Comparison of ENCODE assay signal across 10 cellular contexts in genomic region chr17:43952724-43953666, GRCh38. TPM values are rescaled to one million over a fixed set of nuclear protein-coding genes. Genes with fewer than 3 reads are reported as not detected.
A peak's percentile ranks its signal among the peaks of the same experiment; 100 is the strongest.
DNase-seq lines count a peak whose midpoint lies in the region; ATAC-seq, FAIRE-seq and TF ChIP-seq lines count a peak whose summit lies in the region.
"Had no signal": no experiment of that assay in that cellular context is flagged by ENCODE, and none has a peak within 500 bp of the region (broad histone marks: within the 10 kb centered on the region; RNA-seq: fewer than 3 reads in every experiment).

No MANE protein-coding gene starts in this region.

- H3K9ac ChIP-seq in GM23248 (no peak overlapping the region), K562 (ENCODE audit: insufficient read depth in 1 of 2, low read depth in 2 of 2, low read length in 2 of 2) (peak overlapping the region in 1 of 2 experiments; percentile 87; a peak in 2 of 4 replicates), kidney (ENCODE audit: low read length in 2 of 2) (no peak overlapping the region)

- H3K27me3 ChIP-seq in ACC112 (ENCODE audit: insufficient read depth, low read length) (peaks cover 43% of the 10 kb centered on the region), GM23248 (replicated peaks; ENCODE audit: insufficient read depth) (peaks cover 40% of the 10 kb centered on the region), K562 (ENCODE audit: control insufficient read depth in 2 of 2, insufficient read depth in 2 of 2, low read length in 2 of 2) (peaks cover 33 to 68% of the 10 kb centered on the region in 2 experiments; a peak in 4 of 5 replicates), osteoblast (ENCODE audit: insufficient read depth, low read length) (peaks cover 52% of the 10 kb centered on the region)

- H3K4me2 ChIP-seq in GM23248 (ENCODE audit: unreplicated experiment) (peak overlapping the region; percentile 14), K562 (ENCODE audit: insufficient read depth, low read length) (peak overlapping the region; percentile 55), osteoblast (ENCODE audit: insufficient read depth, low read length) (no peak overlapping the region)

- no peak for FAIRE-seq in K562 (lab: Jason Lieb, UNC)
- FAIRE-seq in kidney (lab: Jason Lieb, UNC), result no peak

- H4K20me1 ChIP-seq in GM23248 (ENCODE audit: insufficient read depth), result no peaks in the 10 kb centered on the region
- H4K20me1 ChIP-seq in K562 (replicated peaks; ENCODE audit: control insufficient read depth, insufficient read depth, low read length), result no peaks in the 10 kb centered on the region; the same call in none of the 2 replicates
- no peaks in the 10 kb centered on the region for H4K20me1 ChIP-seq in osteoblast (ENCODE audit: insufficient read depth, low read length)

- intact Hi-C loops in K562 (cut with micrococcal nuclease) (no loop called here), kidney (cut with DNase I) (no loop called here)

- TF ChIP-seq CTCF in K562 (IDR thresholded peaks at IDR 0.05 in 2 of 3, conservative IDR thresholded peaks at IDR 0.05 in 1 of 3; ENCODE audit: insufficient read depth in 2 of 3, low read depth in 1 of 3, low read length in 3 of 3) (no peak), kidney (IDR thresholded peaks at IDR 0.05; ENCODE audit: borderline replicate concordance, extremely low read depth, insufficient read depth) (no peak), osteoblast (IDR thresholded peaks at IDR 0.05; ENCODE audit: extremely low read depth, low read depth, low read length) (no peak)

- peak overlapping the region; percentile 15; the same call in 1 of the 2 replicates for H3K4me3 ChIP-seq in ACC112 (ENCODE audit: low read depth, low read length)
- H3K4me3 ChIP-seq in GM23248, result 0 out of 2 replicates have a peak overlapping the region, but pooled peaks have one; percentile 7
- no peak overlapping the region for H3K4me3 ChIP-seq in K562
- no peak overlapping the region for H3K4me3 ChIP-seq in kidney (ENCODE audit: low read length in 2 of 2)
- H3K4me3 ChIP-seq in osteoblast (ENCODE audit: insufficient read depth, low read length), result no peak overlapping the region

- peak; percentile 79 for ATAC-seq in K562
- no peak for ATAC-seq in GM21717 (IDR thresholded peaks at IDR 0.05; ENCODE audit: unreplicated experiment)

- TF ChIP-seq RAD21 in K562 (CRISPR knock-in tag; conservative IDR thresholded peaks at IDR 0.05 in 1 of 2, IDR thresholded peaks at IDR 0.05 in 1 of 2), result no peak

- CTCF ChIA-PET in K562 (lab: Yijun Ruan, JAX; ENCODE audit: low intra/inter-chr PET ratio), result no interaction called here

- DNase-seq in GM23248, result peak; percentile 19
- peak; percentile 46 to 90 (median 76) for DNase-seq in K562 (ENCODE audit: extremely low read depth in 1 of 4, low spot score in 3 of 4)
- peak; percentile 66 for DNase-seq in kidney
- no peak for DNase-seq in osteoblast (ENCODE audit: insufficient read length, low spot score, missing footprints)
- DNase-seq in effector CD8-positive, alpha-beta T cell (lab: John Stamatoyannopoulos, UW), result no peak
- DNase-seq in cerebellum (ENCODE audit: low spot score), result no peak
- DNase-seq: COR-L47 had no signal

- no peaks in the 10 kb centered on the region for H3K9me1 ChIP-seq in K562 (ENCODE audit: control insufficient read depth, insufficient read depth, low read length)

- H3K9me3 ChIP-seq in GM23248 (ENCODE audit: low read depth), result no peaks in the 10 kb centered on the region
- H3K9me3 ChIP-seq in K562 (replicated peaks; ENCODE audit: control insufficient read depth, insufficient read depth, low read depth, low read length), result no peaks in the 10 kb centered on the region
- no peaks in the 10 kb centered on the region for H3K9me3 ChIP-seq in kidney (ENCODE audit: control insufficient read depth in 1 of 2, low read length in 2 of 2)
- H3K9me3 ChIP-seq in osteoblast (ENCODE audit: low read depth, low read length), result no peaks in the 10 kb centered on the region
- H3K9me3 ChIP-seq: upper lobe of left lung had no signal

- TF ChIP-seq POLR2A in K562 (conservative IDR thresholded peaks at IDR 0.05), result no peak

- H3K79me2 ChIP-seq in ACC112 (ENCODE audit: control insufficient read depth, insufficient read depth, low read length, unreplicated experiment) (no peaks in the 10 kb centered on the region), GM23248 (ENCODE audit: insufficient read depth) (no peaks in the 10 kb centered on the region), K562 (ENCODE audit: control insufficient read depth, insufficient read depth, low read length) (no peaks in the 10 kb centered on the region), osteoblast (ENCODE audit: insufficient read depth, low read length) (no peaks in the 10 kb centered on the region)

- H3K27ac ChIP-seq in ACC112 (ENCODE audit: low read depth, low read length), result no peak overlapping the region
- no peak overlapping the region for H3K27ac ChIP-seq in GM23248
- H3K27ac ChIP-seq in K562 (ENCODE audit: extremely low read depth, low read depth, low read length), result no peak overlapping the region; the same call in 2 of the 3 replicates
- H3K27ac ChIP-seq in kidney (ENCODE audit: low read depth in 2 of 2, low read length in 2 of 2), result no peak overlapping the region
- H3K27ac ChIP-seq in osteoblast (ENCODE audit: low read depth, low read length), result no peak overlapping the region
- H3K27ac ChIP-seq: upper lobe of left lung had no signal

- no peaks in the 10 kb centered on the region for H3K9me2 ChIP-seq in GM23248 (ENCODE audit: insufficient read depth)

- POLR2A ChIA-PET in K562 (lab: Yijun Ruan, JAX), result interaction anchor here (0.5 to 1.3 kb wide), 5 partner anchors 9 to 160 kb away, joined by 3 to 6 read pairs (median 3); no protein-coding TSS in a partner anchor

- in situ Hi-C loops in GM23248 (cut with MboI), result no loop called here
- in situ Hi-C loops in K562 (cut with MboI), result no loop called here

- H3F3A ChIP-seq in GM23248 (ENCODE audit: insufficient read depth), result no peaks in the 10 kb centered on the region

- no peaks in the 10 kb centered on the region for H3K36me3 ChIP-seq in ACC112 (ENCODE audit: insufficient read depth, low read length)
- H3K36me3 ChIP-seq in GM23248 (ENCODE audit: low read depth), result no peaks in the 10 kb centered on the region
- H3K36me3 ChIP-seq in K562 (ENCODE audit: control insufficient read depth, insufficient read depth, low read length), result no peaks in the 10 kb centered on the region
- no peaks in the 10 kb centered on the region for H3K36me3 ChIP-seq in kidney (ENCODE audit: control insufficient read depth in 1 of 2, insufficient read depth in 2 of 2, low read length in 2 of 2)
- H3K36me3 ChIP-seq in osteoblast (ENCODE audit: insufficient read depth, low read length), result no peaks in the 10 kb centered on the region
- H3K36me3 ChIP-seq: upper lobe of left lung had no signal

- H2AFZ ChIP-seq in ACC112 (ENCODE audit: low read length, unreplicated experiment), result no peak overlapping the region
- no peak overlapping the region for H2AFZ ChIP-seq in GM23248
- peak overlapping the region; percentile 77 for H2AFZ ChIP-seq in K562 (ENCODE audit: low read depth, low read length)
- no peak overlapping the region for H2AFZ ChIP-seq in osteoblast (ENCODE audit: low read length)

- 6% methylated on average over 60 to 75 of the region's 82 CpGs for WGBS in GM23248 (ENCODE audit: low coverage in 1 of 2, low lambda C conversion rate in 2 of 2, missing lambda C conversion rate in 2 of 2), 2 experiments
- WGBS in K562 (ENCODE audit: insufficient coverage, low coverage, missing lambda C conversion rate), result 17% methylated on average over 54 of the region's 82 CpGs

- H3K4me1 ChIP-seq in ACC112 (ENCODE audit: control insufficient read depth, insufficient read depth, low read length, unreplicated experiment), result peaks cover 10% of the 10 kb centered on the region
- H3K4me1 ChIP-seq in GM23248 (ENCODE audit: insufficient read depth), result no peaks in the 10 kb centered on the region
- H3K4me1 ChIP-seq in K562 (replicated peaks in 1 of 2; ENCODE audit: control insufficient read depth in 2 of 2, insufficient read depth in 2 of 2, low read length in 2 of 2), result peaks cover 0 to 16% of the 10 kb centered on the region in 2 experiments; a peak in 3 of 5 replicates
- peaks cover 0 to 7% of the 10 kb centered on the region in 2 donors for H3K4me1 ChIP-seq in kidney (ENCODE audit: control insufficient read depth in 1 of 2, insufficient read depth in 1 of 2, low read depth in 1 of 2, low read length in 2 of 2)
- no peaks in the 10 kb centered on the region for H3K4me1 ChIP-seq in osteoblast (ENCODE audit: insufficient read depth, low read length)

- no peak for TF ChIP-seq EP300 in K562 (IDR thresholded peaks at IDR 0.05; ENCODE audit: low read length)

- no TSS peak for BruUV-seq in K562 (replicated peaks; lab: Mats Ljungman, UMichigan)

RNA-seq across cellular contexts. Expression of gene PYY, which starts 0.7 kb away (rescaled TPM):
- total RNA-seq in GM23248 (2014; rRNA removed; shearing (Covaris generic)), result not detected in 2 replicates
- polyA plus RNA-seq in GM23248 (2016; fragmentation: Nextera tagmentation; extraction: Ambion mirVana) (not detected in 2 replicates), K562 (2011; rRNA removed) (0.09 TPM in 1 of 2 replicates, not detected in the other), K562 (2014; fragmentation: Illumina TruSeq; extraction: Trizol) (not detected in 2 replicates), K562 (2014; fragmentation: Nextera tagmentation; extraction: Ambion mirVana) (not detected), K562 (2014; rRNA removed) (not detected in 2 replicates), kidney (ENCODE audit: insufficient read depth, low read depth, low replicate concordance) (not detected)
- not detected in 2 replicates for total RNA-seq in K562 (2011; cell fraction: chromatin; rRNA removed; ENCODE audit: low replicate concordance)
- total RNA-seq in K562 (2011; cell fraction: nucleolus; rRNA removed), result not detected in 2 replicates
- not detected in 2 replicates for total RNA-seq in K562 (2011; cell fraction: nucleoplasm; rRNA removed)
- total RNA-seq in K562 (2014; rRNA removed) (not detected in 2 replicates), K562 (2014; rRNA removed; fragmentation: Illumina TruSeq; extraction: Trizol) (not detected in 2 replicates), K562 (2015; rRNA removed; fragmentation: Illumina TruSeq; extraction: Trizol) (not detected in 2 replicates), K562 (2021) (not detected in 2 replicates), kidney (not detected), osteoblast (not detected in 2 replicates), cerebellum (not detected)
- polyA plus RNA-seq in K562 (2011; cell fraction: cytosol; rRNA removed), result 0.27 TPM in 1 of 2 replicates, not detected in the other
- 0.17 and 0.24 TPM in 2 replicates for polyA plus RNA-seq in K562 (2011; cell fraction: nucleus; rRNA removed)
- not detected in 2 replicates for polyA plus RNA-seq in K562 (2012)
- not detected in 2 replicates for polyA minus RNA-seq in K562 (2011; rRNA and poly(A)+ RNA removed)
- not detected in 2 replicates for polyA minus RNA-seq in K562 (2011; cell fraction: cytosol; rRNA and poly(A)+ RNA removed)
- polyA minus RNA-seq in K562 (2011; cell fraction: nucleus; rRNA and poly(A)+ RNA removed), result not detected in 2 replicates

RNA-seq across cellular contexts. Expression of gene PPY, which starts 10.7 kb away (rescaled TPM):
- not detected in 2 replicates for total RNA-seq in GM23248 (2014; rRNA removed; shearing (Covaris generic))
- not detected in 2 replicates for polyA plus RNA-seq in GM23248 (2016; fragmentation: Nextera tagmentation; extraction: Ambion mirVana)
- not detected in 2 replicates for total RNA-seq in K562 (2011; cell fraction: chromatin; rRNA removed; ENCODE audit: low replicate concordance)
- not detected in 2 replicates for total RNA-seq in K562 (2011; cell fraction: nucleolus; rRNA removed)
- not detected in 2 replicates for total RNA-seq in K562 (2011; cell fraction: nucleoplasm; rRNA removed)
- total RNA-seq in K562 (2014; rRNA removed), result not detected in 2 replicates
- total RNA-seq in K562 (2014; rRNA removed; fragmentation: Illumina TruSeq; extraction: Trizol), result not detected in 2 replicates
- total RNA-seq in K562 (2015; rRNA removed; fragmentation: Illumina TruSeq; extraction: Trizol), result not detected in 2 replicates
- not detected in 2 replicates for total RNA-seq in K562 (2021)
- polyA plus RNA-seq in K562 (2011; rRNA removed), result not detected in 2 replicates
- polyA plus RNA-seq in K562 (2011; cell fraction: cytosol; rRNA removed), result not detected in 2 replicates
- polyA plus RNA-seq in K562 (2011; cell fraction: nucleus; rRNA removed), result not detected in 2 replicates
- not detected in 2 replicates for polyA plus RNA-seq in K562 (2012)
- not detected in 2 replicates for polyA plus RNA-seq in K562 (2014; fragmentation: Illumina TruSeq; extraction: Trizol)
- polyA plus RNA-seq in K562 (2014; fragmentation: Nextera tagmentation; extraction: Ambion mirVana), result not detected
- 1.9 TPM in 1 of 2 replicates, not detected in the other for polyA plus RNA-seq in K562 (2014; rRNA removed)
- polyA minus RNA-seq in K562 (2011; rRNA and poly(A)+ RNA removed), result not detected in 2 replicates
- not detected in 2 replicates for polyA minus RNA-seq in K562 (2011; cell fraction: cytosol; rRNA and poly(A)+ RNA removed)
- polyA minus RNA-seq in K562 (2011; cell fraction: nucleus; rRNA and poly(A)+ RNA removed), result not detected in 2 replicates
- not detected for total RNA-seq in kidney
- polyA plus RNA-seq in kidney (ENCODE audit: insufficient read depth, low read depth, low replicate concordance), result not detected
- not detected in 2 replicates for total RNA-seq in osteoblast
- not detected for total RNA-seq in cerebellum
- total RNA-seq: upper lobe of left lung had no signal

RNA-seq across cellular contexts. Expression of gene MPP2, which starts 45.7 kb away (rescaled TPM):
- 5.1 and 13.8 TPM in 2 replicates for total RNA-seq in GM23248 (2014; rRNA removed; shearing (Covaris generic))
- polyA plus RNA-seq in GM23248 (2016; fragmentation: Nextera tagmentation; extraction: Ambion mirVana) (3.8 and 4.1 TPM in 2 replicates), K562 (2011; rRNA removed) (1.0 and 1.2 TPM in 2 replicates), K562 (2014; fragmentation: Illumina TruSeq; extraction: Trizol) (0.24 and 0.28 TPM in 2 replicates), K562 (2014; fragmentation: Nextera tagmentation; extraction: Ambion mirVana) (under 1 TPM; 0.04 TPM), K562 (2014; rRNA removed) (0.12 and 0.39 TPM in 2 replicates), kidney (ENCODE audit: insufficient read depth, low read depth, low replicate concordance) (2.7 TPM)
- 0.30 and 1.5 TPM in 2 replicates for total RNA-seq in K562 (2011; cell fraction: chromatin; rRNA removed; ENCODE audit: low replicate concordance)
- total RNA-seq in K562 (2011; cell fraction: nucleolus; rRNA removed), result 1.2 and 1.8 TPM in 2 replicates
- total RNA-seq in K562 (2011; cell fraction: nucleoplasm; rRNA removed), result 0.66 and 0.99 TPM in 2 replicates
- total RNA-seq in K562 (2014; rRNA removed) (0.14 and 0.41 TPM in 2 replicates), K562 (2014; rRNA removed; fragmentation: Illumina TruSeq; extraction: Trizol) (0.35 and 0.44 TPM in 2 replicates), K562 (2015; rRNA removed; fragmentation: Illumina TruSeq; extraction: Trizol) (0.26 and 0.33 TPM in 2 replicates), K562 (2021) (0.45 and 0.53 TPM in 2 replicates), kidney (1.2 TPM), osteoblast (0.59 and 0.72 TPM in 2 replicates), cerebellum (14.2 TPM)
- 1.3 and 1.5 TPM in 2 replicates for polyA plus RNA-seq in K562 (2011; cell fraction: cytosol; rRNA removed)
- 1.4 and 1.6 TPM in 2 replicates for polyA plus RNA-seq in K562 (2011; cell fraction: nucleus; rRNA removed)
- polyA plus RNA-seq in K562 (2012), result 0.19 and 0.34 TPM in 2 replicates
- 0.99 and 1.5 TPM in 2 replicates for polyA minus RNA-seq in K562 (2011; rRNA and poly(A)+ RNA removed)
- polyA minus RNA-seq in K562 (2011; cell fraction: cytosol; rRNA and poly(A)+ RNA removed), result 1.2 and 1.3 TPM in 2 replicates
- 0.89 and 1.9 TPM in 2 replicates for polyA minus RNA-seq in K562 (2011; cell fraction: nucleus; rRNA and poly(A)+ RNA removed)

RNA-seq across cellular contexts. Expression of gene NAGS, which starts 51.4 kb away (rescaled TPM):
- 1.8 and 2.8 TPM in 2 replicates for total RNA-seq in GM23248 (2014; rRNA removed; shearing (Covaris generic))
- polyA plus RNA-seq in GM23248 (2016; fragmentation: Nextera tagmentation; extraction: Ambion mirVana) (1.6 and 2.3 TPM in 2 replicates), K562 (2011; rRNA removed) (0.03 TPM in 1 of 2 replicates, not detected in the other), K562 (2014; fragmentation: Illumina TruSeq; extraction: Trizol) (0.10 TPM in 1 of 2 replicates, not detected in the other), K562 (2014; fragmentation: Nextera tagmentation; extraction: Ambion mirVana) (not detected), K562 (2014; rRNA removed) (0.28 TPM in 1 of 2 replicates, not detected in the other), kidney (ENCODE audit: insufficient read depth, low read depth, low replicate concordance) (8.7 TPM)
- not detected in 2 replicates for total RNA-seq in K562 (2011; cell fraction: chromatin; rRNA removed; ENCODE audit: low replicate concordance)
- total RNA-seq in K562 (2011; cell fraction: nucleolus; rRNA removed), result not detected in 2 replicates
- not detected in 2 replicates for total RNA-seq in K562 (2011; cell fraction: nucleoplasm; rRNA removed)
- total RNA-seq in K562 (2014; rRNA removed) (not detected in 2 replicates), K562 (2014; rRNA removed; fragmentation: Illumina TruSeq; extraction: Trizol) (not detected in 2 replicates), K562 (2015; rRNA removed; fragmentation: Illumina TruSeq; extraction: Trizol) (not detected in 2 replicates), K562 (2021) (not detected in 2 replicates), kidney (3.5 TPM), osteoblast (0.36 and 0.59 TPM in 2 replicates), cerebellum (0.64 TPM)
- polyA plus RNA-seq in K562 (2011; cell fraction: cytosol; rRNA removed), result 0.12 TPM in 1 of 2 replicates, not detected in the other
- not detected in 2 replicates for polyA plus RNA-seq in K562 (2011; cell fraction: nucleus; rRNA removed)
- polyA plus RNA-seq in K562 (2012), result 0.10 and 0.11 TPM in 2 replicates
- not detected in 2 replicates for polyA minus RNA-seq in K562 (2011; rRNA and poly(A)+ RNA removed)
- polyA minus RNA-seq in K562 (2011; cell fraction: cytosol; rRNA and poly(A)+ RNA removed), result not detected in 2 replicates
- not detected in 2 replicates for polyA minus RNA-seq in K562 (2011; cell fraction: nucleus; rRNA and poly(A)+ RNA removed)

Comparison
In these comparisons a context has a peak if more than half of its experiments do, and no peak if none do; other contexts are left out.
1. H3K4me3 ChIP-seq: peak in ACC112 (single experiment) and GM23248 (single experiment); none in K562 (single experiment), kidney (0 of 2) and osteoblast (single experiment).
2. DNase-seq: peak in GM23248 (single experiment), K562 (4 of 4) and kidney (single experiment); none in osteoblast (single experiment), effector CD8-positive, alpha-beta T cell (single experiment) and cerebellum (single experiment).